Comparison of ENCODE assay signal across 8 cellular contexts in the genomic region with DNA sequence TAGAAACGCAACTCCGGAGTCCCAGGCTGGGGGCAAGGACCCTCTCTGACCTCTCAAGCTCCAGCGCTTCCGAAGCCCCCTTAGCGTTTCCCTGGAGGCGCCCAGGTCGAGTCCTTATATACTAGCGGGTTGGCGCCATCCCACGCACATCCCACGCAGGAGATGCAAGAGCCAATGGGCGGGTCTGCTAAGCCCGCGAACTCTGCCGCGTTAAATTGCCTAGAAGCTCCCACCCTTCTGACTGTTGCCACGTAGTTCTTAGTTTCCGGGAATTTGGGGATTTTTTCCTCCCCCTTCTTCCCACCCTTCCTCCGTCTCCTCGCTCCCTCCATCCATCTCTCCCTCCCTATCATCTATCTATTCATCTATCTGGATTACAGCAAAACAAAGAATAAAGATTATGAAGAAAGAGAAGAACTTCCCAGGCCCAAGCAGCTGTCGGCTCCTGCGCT. TPM values are rescaled to one million over a fixed set of nuclear protein-coding genes. Genes with fewer than 3 reads are reported as not detected.
DNase-seq lines count a peak whose midpoint lies in the region; ATAC-seq and TF ChIP-seq lines count a peak whose summit lies in the region.

A gene with protein sequence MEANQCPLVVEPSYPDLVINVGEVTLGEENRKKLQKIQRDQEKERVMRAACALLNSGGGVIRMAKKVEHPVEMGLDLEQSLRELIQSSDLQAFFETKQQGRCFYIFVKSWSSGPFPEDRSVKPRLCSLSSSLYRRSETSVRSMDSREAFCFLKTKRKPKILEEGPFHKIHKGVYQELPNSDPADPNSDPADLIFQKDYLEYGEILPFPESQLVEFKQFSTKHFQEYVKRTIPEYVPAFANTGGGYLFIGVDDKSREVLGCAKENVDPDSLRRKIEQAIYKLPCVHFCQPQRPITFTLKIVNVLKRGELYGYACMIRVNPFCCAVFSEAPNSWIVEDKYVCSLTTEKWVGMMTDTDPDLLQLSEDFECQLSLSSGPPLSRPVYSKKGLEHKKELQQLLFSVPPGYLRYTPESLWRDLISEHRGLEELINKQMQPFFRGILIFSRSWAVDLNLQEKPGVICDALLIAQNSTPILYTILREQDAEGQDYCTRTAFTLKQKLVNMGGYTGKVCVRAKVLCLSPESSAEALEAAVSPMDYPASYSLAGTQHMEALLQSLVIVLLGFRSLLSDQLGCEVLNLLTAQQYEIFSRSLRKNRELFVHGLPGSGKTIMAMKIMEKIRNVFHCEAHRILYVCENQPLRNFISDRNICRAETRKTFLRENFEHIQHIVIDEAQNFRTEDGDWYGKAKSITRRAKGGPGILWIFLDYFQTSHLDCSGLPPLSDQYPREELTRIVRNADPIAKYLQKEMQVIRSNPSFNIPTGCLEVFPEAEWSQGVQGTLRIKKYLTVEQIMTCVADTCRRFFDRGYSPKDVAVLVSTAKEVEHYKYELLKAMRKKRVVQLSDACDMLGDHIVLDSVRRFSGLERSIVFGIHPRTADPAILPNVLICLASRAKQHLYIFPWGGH (minus strand): TSS at position 90 of the 452 bp plus-strand sequence. CDS start 9,814 bp downstream, outside the sequence.

- peak within 1 kb of the TSS; percentile 64 for H3K4me3 Mint-ChIP-seq in endodermal cell
- H3K4me3 Mint-ChIP-seq in mesothelial cell of epicardium = peak within 1 kb of the TSS; percentile 82

- no peak within 1 kb of the TSS for H3K27ac ChIP-seq in endodermal cell (ENCODE audit: low read depth, low read length)

- ATAC-seq in HG02588 (IDR thresholded peaks at IDR 0.05; ENCODE audit: unreplicated experiment) (peak; percentile 49), HG02870 (IDR thresholded peaks at IDR 0.05; ENCODE audit: unreplicated experiment) (no peak)

- H3K36me3 ChIP-seq in endodermal cell (ENCODE audit: control insufficient read depth, insufficient read depth, low read length) = no peaks in the 10 kb centered on the region

- H3K4me1 Mint-ChIP-seq in endodermal cell (peaks cover 10% of the 10 kb centered on the region), mesothelial cell of epicardium (peaks cover 18% of the 10 kb centered on the region)

- DNase-seq in DMS153 (lab: John Stamatoyannopoulos, UW) (peak; percentile 91), NCI-H748 (lab: John Stamatoyannopoulos, UW; ENCODE audit: unreplicated experiment) (peak; percentile 98), endodermal cell (peak; percentile 71), mesothelial cell of epicardium (ENCODE audit: low spot score in 2 of 2, unreplicated experiment in 2 of 2) (peak in 1 of 2 experiments; percentile 67)
- peak; percentile 76 for DNase-seq in activated CD8-positive, alpha-beta memory T cell treated with anti-CD3 and anti-CD28 coated beads, Interleukin-2, amount 50 U/mL, for 24 hours (ENCODE audit: extremely low read depth)
- peak; percentile 79 to 83 for DNase-seq in stimulated activated CD8-positive, alpha-beta memory T cell treated with anti-CD3 and anti-CD28 coated beads, Interleukin-15, amount 100 ng/mL, for 48 hours (ENCODE audit: low read depth in 2 of 2)

- H3K36me3 Mint-ChIP-seq in endodermal cell (ENCODE audit: low read depth) (no peaks in the 10 kb centered on the region), mesothelial cell of epicardium (peaks cover 22% of the 10 kb centered on the region)

- 0 to 2% methylated on average over 6 to 22 of the region's 22 CpGs for WGBS in endodermal cell (ENCODE audit: insufficient coverage in 1 of 2, insufficient read length in 1 of 2), 2 experiments

- peaks cover 5% of the 10 kb centered on the region for H3K4me1 ChIP-seq in endodermal cell (ENCODE audit: control insufficient read depth, insufficient read depth, low read length)

- H3K27me3 Mint-ChIP-seq in endodermal cell (ENCODE audit: insufficient read depth) (peaks cover 82% of the 10 kb centered on the region), mesothelial cell of epicardium (ENCODE audit: low read depth) (peaks cover 78% of the 10 kb centered on the region)

- peaks cover 91% of the 10 kb centered on the region for H3K27me3 ChIP-seq in endodermal cell (ENCODE audit: control insufficient read depth, insufficient read depth, low read length, poor library complexity, severe bottlenecking)

- TF ChIP-seq CTCF in endodermal cell (conservative IDR thresholded peaks at IDR 0.05) = no peak
- TF ChIP-seq CTCF in mesothelial cell of epicardium (IDR thresholded peaks at IDR 0.05; ENCODE audit: unreplicated experiment) = no peak

- no peak within 1 kb of the TSS for H3K9ac ChIP-seq in endodermal cell (ENCODE audit: extremely low read depth, low read length, poor library complexity, severe bottlenecking)

- peaks cover 7% of the 10 kb centered on the region for H3K9me3 Mint-ChIP-seq in endodermal cell
- H3K9me3 Mint-ChIP-seq in mesothelial cell of epicardium = peaks cover 27% of the 10 kb centered on the region

- peak within 1 kb of the TSS; percentile 77 for H3K4me3 ChIP-seq in endodermal cell (ENCODE audit: low read length)

- no peak within 1 kb of the TSS for H3K27ac Mint-ChIP-seq in endodermal cell
- peak within 1 kb of the TSS; percentile 95 for H3K27ac Mint-ChIP-seq in mesothelial cell of epicardium

- H3K9me3 ChIP-seq in endodermal cell (ENCODE audit: control insufficient read depth, low read length) = no peaks in the 10 kb centered on the region

RNA-seq across cellular contexts. Expression of the gene that starts here (rescaled TPM):
- total RNA-seq in endodermal cell (under 1 TPM; 0.31 to 0.71 TPM), mesothelial cell of epicardium (34.1 to 37.7 TPM (median 36.9 TPM) in 3 replicates)
- polyA plus RNA-seq in endodermal cell (2013, experiment 1 of 2) = 4.5 TPM
- polyA plus RNA-seq in endodermal cell (2013, experiment 2 of 2) = 4.8 TPM

Comparison
In these comparisons a context has a peak if more than half of its experiments do, and no peak if none do; other contexts are left out.
1. RNA of the gene that starts here (total RNA-seq): 34.1 to 37.7 TPM in mesothelial cell of epicardium; 0.31 to 0.71 TPM in endodermal cell; every median in the first group is over 10 times any median in the second.